ENCODE assay signal across 7 cellular contexts in genomic region chr16:29287816-29288545, GRCh38.
DNase-seq lines count a peak whose midpoint lies in the region; ATAC-seq, FAIRE-seq and TF ChIP-seq lines count a peak whose summit lies in the region.
"Not testable (repeated sequence)": the region's sequence is repeated elsewhere in the genome, so short reads cannot be mapped to it uniquely, and the experiment has no call there.

No MANE protein-coding gene starts in this region.

- not testable (repeated sequence) for H3K9me3 ChIP-seq in adipocyte (ENCODE audit: control insufficient read depth, low read length); endothelial cell of umbilical vein (replicated peaks; ENCODE audit: control insufficient read depth, insufficient read depth, low read length); kidney (ENCODE audit: control insufficient read depth in 1 of 2, low read length in 2 of 2); skeletal muscle tissue (ENCODE audit: control insufficient read depth in 3 of 3, low read length in 3 of 3); tibial nerve

- peaks cover 68% of the 10 kb centered on the region for H3K4me1 Mint-ChIP-seq in nephron progenitor cell

- not testable (repeated sequence) for H3K36me3 Mint-ChIP-seq in nephron progenitor cell (ENCODE audit: low read depth)

- not testable (repeated sequence) for H3K27me3 ChIP-seq in adipocyte (replicated peaks; ENCODE audit: control insufficient read depth, insufficient read depth, low read length); endothelial cell of umbilical vein (ENCODE audit: control insufficient read depth in 2 of 2, insufficient read depth in 2 of 2, low read length in 2 of 2); skeletal muscle tissue (ENCODE audit: control insufficient read depth in 3 of 3, insufficient read depth in 3 of 3, low read length in 3 of 3); tibial nerve

- intact Hi-C loops in endothelial cell of umbilical vein (cut with micrococcal nuclease); Right ventricle myocardium inferior (cut with DNase I); kidney (cut with DNase I): not testable (repeated sequence)

- POLR2A ChIA-PET in endothelial cell of umbilical vein (lab: Charles Lee), result not testable (repeated sequence)

- H3K9me3 Mint-ChIP-seq in nephron progenitor cell, result not testable (repeated sequence)

- WGBS in tibial nerve, 2 donors, result 45 to 57% methylated on average over 9 to 10 of the region's 14 CpGs

- peak; percentile 17 for ATAC-seq in Right ventricle myocardium inferior

- H3K4me1 ChIP-seq in adipocyte (ENCODE audit: control insufficient read depth, insufficient read depth, low read length) (peaks cover 29% of the 10 kb centered on the region), endothelial cell of umbilical vein (ENCODE audit: control insufficient read depth, extremely low read depth, insufficient read depth, low read length) (peaks cover 15% of the 10 kb centered on the region), kidney (ENCODE audit: control insufficient read depth in 1 of 2, insufficient read depth in 1 of 2, low read depth in 1 of 2, low read length in 2 of 2) (peaks cover 4 to 19% of the 10 kb centered on the region in 2 donors), skeletal muscle tissue (ENCODE audit: control insufficient read depth in 3 of 3, insufficient read depth in 3 of 3, low read length in 3 of 3) (peaks cover 19 to 33% (median 22%) of the 10 kb centered on the region in 3 donors), tibial nerve (peaks cover 0 to 80% (median 23%) of the 10 kb centered on the region in 4 donors)

- H3K27ac Mint-ChIP-seq in nephron progenitor cell, result peak overlapping the region; percentile 78

- not testable (repeated sequence) for TF ChIP-seq EP300 in tibial nerve (IDR thresholded peaks at IDR 0.05)

- not testable (repeated sequence) for TF ChIP-seq CTCF in endothelial cell of umbilical vein (IDR thresholded peaks at IDR 0.05; ENCODE audit: extremely low read depth in 1 of 2, insufficient read depth in 1 of 2, low read depth in 1 of 2, low read length in 2 of 2); kidney (IDR thresholded peaks at IDR 0.05; ENCODE audit: borderline replicate concordance, extremely low read depth, insufficient read depth); nephron progenitor cell (IDR thresholded peaks at IDR 0.05); tibial nerve (IDR thresholded peaks at IDR 0.05)

- DNase-seq in adipocyte (ENCODE audit: low read depth), result peak; percentile 33
- not testable (repeated sequence) for DNase-seq in endothelial cell of umbilical vein (ENCODE audit: low read depth, low spot score); Right ventricle myocardium inferior (ENCODE audit: missing footprints); nephron progenitor cell; tibial nerve (ENCODE audit: low spot score in 2 of 2)
- peak; percentile 45 for DNase-seq in kidney

- dilution Hi-C loops in endothelial cell of umbilical vein (cut with MboI; ENCODE audit: extremely low pct_ligation_motif_present, low sequenced_read_pairs), result not testable (repeated sequence)

- not testable (repeated sequence) for H3K9me1 ChIP-seq in endothelial cell of umbilical vein (replicated peaks; ENCODE audit: control insufficient read depth, extremely low read depth, insufficient read depth, low read length)

- not testable (repeated sequence) for TF ChIP-seq POLR2A in endothelial cell of umbilical vein (IDR thresholded peaks at IDR 0.05; ENCODE audit: low read depth, low read length); tibial nerve (IDR thresholded peaks at IDR 0.05)

- not testable (repeated sequence) for H3K79me2 ChIP-seq in endothelial cell of umbilical vein (ENCODE audit: control insufficient read depth, insufficient read depth, low read length)

- peak overlapping the region; percentile 64 for H3K4me3 Mint-ChIP-seq in nephron progenitor cell

- not testable (repeated sequence) for H3K27me3 Mint-ChIP-seq in nephron progenitor cell (ENCODE audit: low read depth, poor library complexity)

- CTCF ChIA-PET in endothelial cell of umbilical vein (lab: Charles Lee), result not testable (repeated sequence)

- FAIRE-seq in endothelial cell of umbilical vein (lab: Jason Lieb, UNC); kidney (lab: Jason Lieb, UNC): not testable (repeated sequence)

- not testable (repeated sequence) for H4K20me1 ChIP-seq in endothelial cell of umbilical vein (replicated peaks; ENCODE audit: control insufficient read depth, extremely low read depth, insufficient read depth, low read length)

- H3K36me3 ChIP-seq in adipocyte (ENCODE audit: control insufficient read depth, insufficient read depth, low read length, severe bottlenecking); endothelial cell of umbilical vein (ENCODE audit: control insufficient read depth in 2 of 2, extremely low read depth in 1 of 2, insufficient read depth in 2 of 2, low read length in 2 of 2); kidney (ENCODE audit: control insufficient read depth in 1 of 2, insufficient read depth in 2 of 2, low read length in 2 of 2); skeletal muscle tissue (ENCODE audit: control insufficient read depth in 3 of 3, insufficient read depth in 3 of 3, low read length in 3 of 3); tibial nerve: not testable (repeated sequence)

- H3K9ac ChIP-seq in adipocyte (ENCODE audit: low read length); endothelial cell of umbilical vein (replicated peaks; ENCODE audit: extremely low read depth, insufficient read depth, low read length); kidney (ENCODE audit: low read length in 2 of 2); skeletal muscle tissue (ENCODE audit: low read depth in 1 of 3, low read length in 3 of 3): not testable (repeated sequence)

- BruUV-seq in endothelial cell of umbilical vein (replicated peaks; lab: Mats Ljungman, UMichigan), result TSS peak; percentile 10

- not testable (repeated sequence) for H2AFZ ChIP-seq in endothelial cell of umbilical vein (ENCODE audit: low read depth, low read length)

- not testable (repeated sequence) for H3K27ac ChIP-seq in endothelial cell of umbilical vein (ENCODE audit: insufficient read depth, low read depth, low read length)
- H3K27ac ChIP-seq in kidney (ENCODE audit: low read depth in 2 of 2, low read length in 2 of 2) (peak overlapping the region in 1 of 2 donors; percentile 33), skeletal muscle tissue (ENCODE audit: low read depth, low read length) (peak overlapping the region; percentile 25), tibial nerve (peak overlapping the region in 3 of 4 donors; percentile 59 to 90 (median 86))

- not testable (repeated sequence) for H3K4me2 ChIP-seq in endothelial cell of umbilical vein (ENCODE audit: insufficient read depth, low read length)

- H3K4me3 ChIP-seq in adipocyte (ENCODE audit: low read length); endothelial cell of umbilical vein (replicated peaks in 1 of 3; ENCODE audit: insufficient read depth in 1 of 3, low read depth in 1 of 3, low read length in 3 of 3); kidney (ENCODE audit: low read length in 2 of 2); skeletal muscle tissue (ENCODE audit: low read length in 3 of 3); tibial nerve: not testable (repeated sequence)
